ENCODE assay signal across 21 cellular contexts in the genomic region with DNA sequence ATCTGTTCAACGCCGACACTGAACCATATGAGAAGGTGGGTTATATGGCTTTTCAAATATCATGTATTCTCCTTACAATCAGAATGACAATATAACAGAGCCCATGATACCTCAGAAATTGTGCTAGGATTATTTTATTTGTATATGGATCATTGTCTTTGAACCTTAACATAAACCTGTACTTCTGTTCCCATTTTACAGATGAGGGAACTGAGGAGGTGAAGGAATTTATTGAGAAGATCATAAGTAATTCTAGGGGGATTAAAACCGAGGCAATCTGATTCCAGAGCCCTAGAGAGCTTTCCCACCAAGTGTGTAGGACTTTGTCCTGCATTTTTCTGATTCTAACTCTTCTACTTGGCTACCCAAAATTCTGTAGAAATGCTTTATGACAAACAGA.
DNase-seq lines count a peak whose midpoint lies in the region; ATAC-seq, FAIRE-seq and TF ChIP-seq lines count a peak whose summit lies in the region.
"Had no signal": no experiment of that assay in that cellular context is flagged by ENCODE, and none has a peak within 500 bp of the region (broad histone marks: within the 10 kb centered on the region; RNA-seq: fewer than 3 reads in every experiment).

No MANE protein-coding gene starts in this region.

- no peak for TF ChIP-seq POLR2A in K562 (conservative IDR thresholded peaks at IDR 0.05)

- CTCF ChIA-PET in K562 (lab: Yijun Ruan, JAX; ENCODE audit: low intra/inter-chr PET ratio): no interaction called here
- CTCF ChIA-PET in activated CD4-positive, alpha-beta memory T cell treated with anti-CD3 and anti-CD28 coated beads, Interleukin-2, amount 10 ng/mL, durations not matched to agents 7 days and 5 days (lab: Charles Lee): no interaction called here

- peaks cover 9% of the 10 kb centered on the region for H3K27me3 Mint-ChIP-seq in activated CD4-positive, alpha-beta memory T cell treated with anti-CD3 and anti-CD28 coated beads, Interleukin-2, amount 10 ng/mL, durations not matched to agents 7 days and 5 days
- H3K27me3 Mint-ChIP-seq: B cell; CD4-positive, alpha-beta T cell had no signal

- FAIRE-seq in G401.6 (lab: Jason Lieb, UNC) (peak; percentile 30), K562 (lab: Jason Lieb, UNC) (no peak)
- FAIRE-seq: A204.1, GM12878, GM12892, GM18507 had no signal

- BruUV-seq in K562 (replicated peaks; lab: Mats Ljungman, UMichigan): no TSS peak

- in situ Hi-C loops in K562 (cut with MboI): no loop called here

- no peak for TF ChIP-seq RAD21 in K562 (CRISPR knock-in tag; conservative IDR thresholded peaks at IDR 0.05 in 1 of 2, IDR thresholded peaks at IDR 0.05 in 1 of 2)

- H3K36me3 ChIP-seq in K562 (ENCODE audit: control insufficient read depth, insufficient read depth, low read length): no peaks in the 10 kb centered on the region
- H3K36me3 ChIP-seq in mesendoderm (ENCODE audit: control insufficient read depth, insufficient read depth, low read length): no peaks in the 10 kb centered on the region
- H3K36me3 ChIP-seq: BLaER1 treated with 17β-estradiol and CSF1 and Interleukin-3, amounts not matched to agents 10 nM and 100 nM had no signal

- no peaks in the 10 kb centered on the region for H4K20me1 ChIP-seq in K562 (replicated peaks; ENCODE audit: control insufficient read depth, insufficient read depth, low read length)
- H4K20me1 ChIP-seq: BLaER1 treated with 17β-estradiol and CSF1 and Interleukin-3, amounts not matched to agents 10 nM and 100 nM had no signal

- H3K79me1 ChIP-seq in mesendoderm (ENCODE audit: low read length): no peaks in the 10 kb centered on the region

- H3K36me3 Mint-ChIP-seq in activated CD4-positive, alpha-beta memory T cell treated with anti-CD3 and anti-CD28 coated beads, Interleukin-2, amount 10 ng/mL, durations not matched to agents 7 days and 5 days (ENCODE audit: low read depth): no peaks in the 10 kb centered on the region
- H3K36me3 Mint-ChIP-seq: CD8-positive, alpha-beta T cell had no signal

- 49% methylated on average over 3 of the region's 3 CpGs for WGBS in K562 (ENCODE audit: insufficient coverage, low coverage, missing lambda C conversion rate)
- no CpG with 5 or more reads among the region's 3 CpGs for WGBS in mesendoderm (ENCODE audit: extremely low coverage, insufficient coverage, low lambda C conversion rate)

- H2BK15ac ChIP-seq in mesendoderm (replicated peaks; ENCODE audit: low read depth): peak overlapping the region; percentile 12

- H3K4me1 Mint-ChIP-seq in activated CD4-positive, alpha-beta memory T cell treated with anti-CD3 and anti-CD28 coated beads, Interleukin-2, amount 10 ng/mL, durations not matched to agents 7 days and 5 days: no peaks in the 10 kb centered on the region
- H3K4me1 Mint-ChIP-seq: B cell had no signal

- H3K4ac ChIP-seq in mesendoderm (ENCODE audit: low read depth, low read length): no peak overlapping the region

- TF ChIP-seq EP300 in K562 (IDR thresholded peaks at IDR 0.05; ENCODE audit: low read length): no peak

- no peak overlapping the region for H3K23ac ChIP-seq in mesendoderm (ENCODE audit: low read length)

- POLR2A ChIA-PET in K562 (lab: Yijun Ruan, JAX): interaction anchor here (1.3 to 1.5 kb wide), 2 partner anchors 11 to 13 kb away, joined by 3 to 5 read pairs; no protein-coding TSS in a partner anchor
- POLR2A ChIA-PET in activated CD4-positive, alpha-beta memory T cell treated with anti-CD3 and anti-CD28 coated beads, Interleukin-2, amount 10 ng/mL, durations not matched to agents 7 days and 5 days (lab: Charles Lee): no interaction called here

- no peak overlapping the region for H3K56ac ChIP-seq in mesendoderm (ENCODE audit: low read length)

- H3K9me3 ChIP-seq in K562 (replicated peaks; ENCODE audit: control insufficient read depth, insufficient read depth, low read depth, low read length): no peaks in the 10 kb centered on the region
- H3K9me3 ChIP-seq: BLaER1 treated with 17β-estradiol and CSF1 and Interleukin-3, amounts not matched to agents 10 nM and 100 nM; Caco-2 had no signal

- no peaks in the 10 kb centered on the region for H3K9me3 Mint-ChIP-seq in activated CD4-positive, alpha-beta memory T cell treated with anti-CD3 and anti-CD28 coated beads, Interleukin-2, amount 10 ng/mL, durations not matched to agents 7 days and 5 days
- H3K9me3 Mint-ChIP-seq: CD4-positive, alpha-beta T cell; CD8-positive, alpha-beta T cell had no signal

- H3K79me2 ChIP-seq in K562 (ENCODE audit: control insufficient read depth, insufficient read depth, low read length) (no peaks in the 10 kb centered on the region), mesendoderm (ENCODE audit: control insufficient read depth, insufficient read depth, low read length) (no peaks in the 10 kb centered on the region)

- ATAC-seq in K562 (no peak), GM19328 (IDR thresholded peaks at IDR 0.05; ENCODE audit: unreplicated experiment) (no peak), HG02852 (IDR thresholded peaks at IDR 0.05; ENCODE audit: unreplicated experiment) (no peak)
- ATAC-seq: CD8-positive, alpha-beta T cell; GM12878 had no signal

- H3K4me2 ChIP-seq in K562 (ENCODE audit: insufficient read depth, low read length): no peak overlapping the region
- H3K4me2 ChIP-seq in mesendoderm (ENCODE audit: low read length): no peak overlapping the region
- H3K4me2 ChIP-seq: BLaER1 treated with 17β-estradiol and CSF1 and Interleukin-3, amounts not matched to agents 10 nM and 100 nM had no signal

- no peaks in the 10 kb centered on the region for H3K9me1 ChIP-seq in K562 (ENCODE audit: control insufficient read depth, insufficient read depth, low read length)

- H3K9ac ChIP-seq in K562 (ENCODE audit: insufficient read depth in 1 of 2, low read depth in 2 of 2, low read length in 2 of 2) (no peak overlapping the region), mesendoderm (ENCODE audit: low read length) (no peak overlapping the region)
- H3K9ac ChIP-seq: BLaER1 treated with 17β-estradiol and CSF1 and Interleukin-3, amounts not matched to agents 10 nM and 100 nM had no signal

- H3K4me3 ChIP-seq in K562: no peak overlapping the region
- no peak overlapping the region for H3K4me3 ChIP-seq in mesendoderm (ENCODE audit: low read length)
- H3K4me3 ChIP-seq: BLaER1 treated with 17β-estradiol and CSF1 and Interleukin-3, amounts not matched to agents 10 nM and 100 nM; GM12878 had no signal

- no peak overlapping the region for H3K4me3 Mint-ChIP-seq in activated CD4-positive, alpha-beta memory T cell treated with anti-CD3 and anti-CD28 coated beads, Interleukin-2, amount 10 ng/mL, durations not matched to agents 7 days and 5 days
- H3K4me3 Mint-ChIP-seq: B cell; CD4-positive, alpha-beta T cell; CD8-positive, alpha-beta T cell had no signal

- no peak for TF ChIP-seq CTCF in K562 (IDR thresholded peaks at IDR 0.05 in 2 of 3, conservative IDR thresholded peaks at IDR 0.05 in 1 of 3; ENCODE audit: insufficient read depth in 2 of 3, low read depth in 1 of 3, low read length in 3 of 3)

- H2BK120ac ChIP-seq in mesendoderm (ENCODE audit: low read depth, low read length): no peak overlapping the region

- H4K8ac ChIP-seq in mesendoderm (ENCODE audit: low read depth, low read length): no peak overlapping the region

- no peak for DNase-seq in K562 (ENCODE audit: extremely low read depth in 1 of 4, low spot score in 3 of 4)
- DNase-seq in mesendoderm: no peak
- no peak for DNase-seq in NCI-H146 (lab: John Stamatoyannopoulos, UW)
- no peak for DNase-seq in activated CD4-positive, alpha-beta memory T cell treated with anti-CD3 and anti-CD28 coated beads, Interleukin-2, amount 10 ng/mL, durations not matched to agents 7 days and 5 days
- DNase-seq: 8988T; AML-193; Caco-2; Calu3; CD4-positive, alpha-beta T cell; CD8-positive, alpha-beta T cell; GDM1 had no signal

- H2AFZ ChIP-seq in K562 (ENCODE audit: low read depth, low read length): no peak overlapping the region

- no peak overlapping the region for H2BK5ac ChIP-seq in mesendoderm (ENCODE audit: low read length)

- no peak overlapping the region for H4K5ac ChIP-seq in mesendoderm (ENCODE audit: low read length)

- H2AK5ac ChIP-seq in mesendoderm (ENCODE audit: low read length): no peak overlapping the region

- H3K18ac ChIP-seq in mesendoderm (ENCODE audit: low read length): no peak overlapping the region

- H3K27me3 ChIP-seq in K562 (ENCODE audit: control insufficient read depth in 2 of 2, insufficient read depth in 2 of 2, low read length in 2 of 2) (no peaks in the 10 kb centered on the region), mesendoderm (ENCODE audit: insufficient read depth, low read length, poor library complexity) (no peaks in the 10 kb centered on the region)
- H3K27me3 ChIP-seq: BLaER1 treated with 17β-estradiol and CSF1 and Interleukin-3, amounts not matched to agents 10 nM and 100 nM had no signal

- intact Hi-C loops in K562 (cut with micrococcal nuclease): no loop called here

- H3K4me1 ChIP-seq in K562 (replicated peaks in 1 of 2; ENCODE audit: control insufficient read depth in 2 of 2, insufficient read depth in 2 of 2, low read length in 2 of 2) (no peaks in the 10 kb centered on the region), mesendoderm (ENCODE audit: control insufficient read depth, low read depth, low read length) (peaks cover 2% of the 10 kb centered on the region)
- H3K4me1 ChIP-seq: Caco-2 had no signal

- no peak overlapping the region for H3K27ac ChIP-seq in K562 (ENCODE audit: extremely low read depth, low read depth, low read length)
- no peak overlapping the region for H3K27ac ChIP-seq in mesendoderm (ENCODE audit: low read depth, low read length)
- H3K27ac ChIP-seq: BLaER1 treated with 17β-estradiol and CSF1 and Interleukin-3, amounts not matched to agents 10 nM and 100 nM; C4-2B had no signal

- H3K27ac Mint-ChIP-seq in activated CD4-positive, alpha-beta memory T cell treated with anti-CD3 and anti-CD28 coated beads, Interleukin-2, amount 10 ng/mL, durations not matched to agents 7 days and 5 days: no peak overlapping the region
- H3K27ac Mint-ChIP-seq: B cell; CD4-positive, alpha-beta T cell; CD8-positive, alpha-beta T cell had no signal

TF ChIP-seq in K562, 482 proteins besides CTCF, POLR2A, EP300 and RAD21:
- peak; percentile 56 for TF ChIP-seq RBM25 (IDR thresholded peaks at IDR 0.05; ENCODE audit: low read depth, low read length, severe bottlenecking)
- no peak for TF ChIP-seq SMARCA5 (IDR thresholded peaks at IDR 0.05)
TF ChIP-seq in K562: peak in this region for 1.
